Comparison of ENCODE assay signal across 8 cellular contexts in genomic region chr1:86502125-86502646, GRCh38. TPM values are rescaled to one million over a fixed set of nuclear protein-coding genes. Genes with fewer than 3 reads are reported as not detected.
DNase-seq lines count a peak whose midpoint lies in the region; ATAC-seq and TF ChIP-seq lines count a peak whose summit lies in the region.
"Not testable (repeated sequence)": the region's sequence is repeated elsewhere in the genome, so short reads cannot be mapped to it uniquely, and the experiment has no call there.

No MANE protein-coding gene starts in this region.

- H3F3A ChIP-seq in smooth muscle cell (ENCODE audit: low read depth) = peaks cover 14% of the 10 kb centered on the region

- TF ChIP-seq CTCF in dorsolateral prefrontal cortex (IDR thresholded peaks at IDR 0.05 in 54 of 56, conservative IDR thresholded peaks at IDR 0.05 in 2 of 56; ENCODE audit: low read depth in 1 of 56, partially characterized antibody in 56 of 56) (peak in 46 of 56 donors; percentile 8 to 62 (median 41)), kidney epithelial cell (IDR thresholded peaks at IDR 0.05; ENCODE audit: insufficient read depth, low read length, poor library complexity, severe bottlenecking) (peak; percentile 27), smooth muscle cell (IDR thresholded peaks at IDR 0.05; ENCODE audit: borderline replicate concordance, insufficient read depth, poor library complexity, severe bottlenecking) (peak; percentile 40)

- not testable (repeated sequence) for H3K36me3 Mint-ChIP-seq in CD4-positive, alpha-beta memory T cell; activated CD4-positive, alpha-beta memory T cell treated with anti-CD3 and anti-CD28 coated beads, Interleukin-2, amount 10 ng/mL, durations not matched to agents 7 days and 5 days (ENCODE audit: low read depth)

- H3K9me3 Mint-ChIP-seq in CD4-positive, alpha-beta memory T cell; activated CD4-positive, alpha-beta memory T cell treated with anti-CD3 and anti-CD28 coated beads, Interleukin-2, amount 10 ng/mL, durations not matched to agents 7 days and 5 days: not testable (repeated sequence)

- peak overlapping the region in 4 of 7 donors; percentile 39 to 81 (median 75) for H3K27ac Mint-ChIP-seq in CD4-positive, alpha-beta memory T cell
- not testable (repeated sequence) for H3K27ac Mint-ChIP-seq in activated CD4-positive, alpha-beta memory T cell treated with anti-CD3 and anti-CD28 coated beads, Interleukin-2, amount 10 ng/mL, durations not matched to agents 7 days and 5 days

- intact Hi-C loops in CD4-positive, alpha-beta memory T cell (cut with micrococcal nuclease) = loop anchor here (1.0 to 10.0 kb wide), 5 partner anchors 27 to 410 kb away; partner anchors contain the start of genes HS2ST1, SELENOF and SH3GLB1
- intact Hi-C loops in dorsolateral prefrontal cortex (cut with DNase I) = loop anchor here (2.0 to 10.0 kb wide), 3 partner anchors 27 to 105 kb away; partner anchors contain the start of genes CLCA2 (in 1 of the 2) and ODF2L (in 1 of the 2)

- peak overlapping the region; percentile 84 for H2AFZ ChIP-seq in smooth muscle cell (ENCODE audit: low read depth)

- not testable (repeated sequence) for H3K79me2 ChIP-seq in smooth muscle cell (ENCODE audit: low read depth)

- peak overlapping the region in 1 of 2 donors; percentile 39 for H3K4me3 ChIP-seq in CD4-positive, alpha-beta memory T cell (ENCODE audit: low read length in 2 of 2)
- H3K4me3 ChIP-seq in dorsolateral prefrontal cortex (peak overlapping the region in 23 of 59 donors; percentile 9 to 58 (median 38)), smooth muscle cell (peak overlapping the region; percentile 49)
- not testable (repeated sequence) for H3K4me3 ChIP-seq in kidney epithelial cell (ENCODE audit: low read depth, low read length)

- 5% methylated on average over 16 of the region's 16 CpGs for WGBS in smooth muscle cell (ENCODE audit: low lambda C conversion rate)

- peak; percentile 47 to 68 (median 63) for DNase-seq in CD4-positive, alpha-beta memory T cell
- DNase-seq in GM19240 (ENCODE audit: insufficient read length, low spot score) (peak; percentile 10), NCI-H510A treated with DMSO at 0.1 percent for 48 hours (lab: John Stamatoyannopoulos, UW) (peak; percentile 31)
- DNase-seq in activated CD4-positive, alpha-beta memory T cell treated with anti-CD3 and anti-CD28 coated beads, Interleukin-2, amount 10 ng/mL, durations not matched to agents 7 days and 5 days = peak; percentile 45
- DNase-seq in dorsolateral prefrontal cortex; kidney epithelial cell (ENCODE audit: low read depth); smooth muscle cell (lab: John Stamatoyannopoulos, UW; ENCODE audit: unreplicated experiment): not testable (repeated sequence)

- H3K4me1 ChIP-seq in CD4-positive, alpha-beta memory T cell (ENCODE audit: insufficient read depth, low read length) = not testable (repeated sequence)
- H3K4me1 ChIP-seq in smooth muscle cell (ENCODE audit: low read depth) = peaks cover 22% of the 10 kb centered on the region

- H3K4me2 ChIP-seq in smooth muscle cell = peak overlapping the region; percentile 90

- H3K27ac ChIP-seq in CD4-positive, alpha-beta memory T cell (ENCODE audit: low read depth, low read length); smooth muscle cell (ENCODE audit: low read depth): not testable (repeated sequence)
- peak overlapping the region in 7 of 59 donors; percentile 3 to 70 (median 33) for H3K27ac ChIP-seq in dorsolateral prefrontal cortex

- not testable (repeated sequence) for H4K20me1 ChIP-seq in smooth muscle cell (ENCODE audit: low read depth)

- H3K4me1 Mint-ChIP-seq in CD4-positive, alpha-beta memory T cell = peaks cover 3 to 22% (median 5%) of the 10 kb centered on the region in 4 donors
- H3K4me1 Mint-ChIP-seq in activated CD4-positive, alpha-beta memory T cell treated with anti-CD3 and anti-CD28 coated beads, Interleukin-2, amount 10 ng/mL, durations not matched to agents 7 days and 5 days = peaks cover 17% of the 10 kb centered on the region

- not testable (repeated sequence) for H3K36me3 ChIP-seq in CD4-positive, alpha-beta memory T cell (ENCODE audit: insufficient read depth, low read length); kidney epithelial cell (ENCODE audit: control insufficient read depth, insufficient read depth, low read length); smooth muscle cell (ENCODE audit: low read depth)

- POLR2A ChIA-PET in CD4-positive, alpha-beta memory T cell (lab: Charles Lee; ENCODE audit: partially characterized antibody) = interaction anchor here (0.8 to 1.8 kb wide), 4 partner anchors 117 to 250 kb away, joined by 3 to 5 read pairs (median 3); no protein-coding TSS in a partner anchor
- POLR2A ChIA-PET in activated CD4-positive, alpha-beta memory T cell treated with anti-CD3 and anti-CD28 coated beads, Interleukin-2, amount 10 ng/mL, durations not matched to agents 7 days and 5 days (lab: Charles Lee) = not testable (repeated sequence)

- H3K9ac ChIP-seq in smooth muscle cell (ENCODE audit: low read depth) = not testable (repeated sequence)

- not testable (repeated sequence) for H3K27me3 Mint-ChIP-seq in CD4-positive, alpha-beta memory T cell
- H3K27me3 Mint-ChIP-seq in activated CD4-positive, alpha-beta memory T cell treated with anti-CD3 and anti-CD28 coated beads, Interleukin-2, amount 10 ng/mL, durations not matched to agents 7 days and 5 days = peaks cover 14% of the 10 kb centered on the region

- CTCF ChIA-PET in CD4-positive, alpha-beta memory T cell (lab: Charles Lee; ENCODE audit: partially characterized antibody) = interaction anchor here (0.6 to 10.7 kb wide), 36 partner anchors 9 to 1474 kb away, joined by 3 to 117 read pairs (median 4); partner anchors contain the start of genes CLCA2, ODF2L and SH3GLB1
- CTCF ChIA-PET in activated CD4-positive, alpha-beta memory T cell treated with anti-CD3 and anti-CD28 coated beads, Interleukin-2, amount 10 ng/mL, durations not matched to agents 7 days and 5 days (lab: Charles Lee) = interaction anchor here (0.7 to 3.8 kb wide), 23 partner anchors 8 to 249 kb away, joined by 3 to 32 read pairs (median 4); partner anchors contain the start of genes CLCA2, ODF2L and SH3GLB1

- peak overlapping the region; percentile 36 to 94 (median 86) for H3K4me3 Mint-ChIP-seq in CD4-positive, alpha-beta memory T cell
- peak overlapping the region; percentile 50 for H3K4me3 Mint-ChIP-seq in activated CD4-positive, alpha-beta memory T cell treated with anti-CD3 and anti-CD28 coated beads, Interleukin-2, amount 10 ng/mL, durations not matched to agents 7 days and 5 days

- H3K27me3 ChIP-seq in CD4-positive, alpha-beta memory T cell (ENCODE audit: insufficient read depth, low read length); dorsolateral prefrontal cortex; kidney epithelial cell (ENCODE audit: control insufficient read depth, insufficient read depth, low read length); smooth muscle cell (ENCODE audit: low read depth): not testable (repeated sequence)

- not testable (repeated sequence) for H3K9me3 ChIP-seq in CD4-positive, alpha-beta memory T cell (ENCODE audit: control insufficient read depth in 1 of 2, low read length in 2 of 2); smooth muscle cell (replicated peaks; ENCODE audit: low read depth)

- ATAC-seq in HG03103 (IDR thresholded peaks at IDR 0.05; ENCODE audit: low read depth, unreplicated experiment) = peak; percentile 64

RNA-seq across cellular contexts. Expression of gene CLCA1, which starts 33.5 kb away (rescaled TPM):
- total RNA-seq in CD4-positive, alpha-beta memory T cell = not detected
- not detected for polyA plus RNA-seq in CD4-positive, alpha-beta memory T cell
- total RNA-seq in activated CD4-positive, alpha-beta memory T cell treated with anti-CD3 and anti-CD28 coated beads, Interleukin-2, amount 10 ng/mL, durations not matched to agents 7 days and 5 days = not detected
- total RNA-seq in dorsolateral prefrontal cortex = under 1 TPM in 1 of 120 experiments, not detected in 119; 0.20 TPM
- not detected in 2 replicates for total RNA-seq in kidney epithelial cell
- total RNA-seq in smooth muscle cell = not detected in 2 replicates
- not detected in 2 replicates for polyA plus RNA-seq in smooth muscle cell

RNA-seq across cellular contexts. Expression of gene CLCA4, which starts 44.7 kb away (rescaled TPM):
- not detected for total RNA-seq in CD4-positive, alpha-beta memory T cell
- not detected for polyA plus RNA-seq in CD4-positive, alpha-beta memory T cell
- not detected for total RNA-seq in activated CD4-positive, alpha-beta memory T cell treated with anti-CD3 and anti-CD28 coated beads, Interleukin-2, amount 10 ng/mL, durations not matched to agents 7 days and 5 days
- 10 to 100 TPM in 25 of 120 experiments, 1 to 10 TPM in 92, under 1 TPM in 3; 0.93 to 27.9 (median 5.7) TPM for total RNA-seq in dorsolateral prefrontal cortex
- total RNA-seq in kidney epithelial cell = not detected in 2 replicates
- total RNA-seq in smooth muscle cell = not detected in 2 replicates
- not detected in 2 replicates for polyA plus RNA-seq in smooth muscle cell
